ENCODE assay signal across 17 cellular contexts in the genomic region with DNA sequence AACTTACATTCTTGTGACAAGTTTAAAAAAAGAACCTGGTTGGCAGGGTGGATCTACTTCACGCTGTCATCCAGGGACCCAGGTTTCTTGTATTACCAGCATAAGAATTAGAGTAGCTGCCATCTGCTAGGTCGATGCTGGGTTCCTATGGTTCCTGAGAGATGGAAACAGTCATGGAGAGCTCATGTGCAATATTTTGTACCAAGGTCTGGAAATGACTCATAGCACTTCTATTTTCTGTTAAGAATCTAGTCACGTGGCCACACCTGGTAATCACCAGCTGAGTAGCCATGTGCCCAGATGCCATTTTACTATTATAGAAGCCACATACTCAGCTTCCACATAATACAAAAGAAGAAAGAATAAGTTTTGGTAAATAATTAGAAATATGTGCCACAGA.
DNase-seq lines count a peak whose midpoint lies in the region; TF ChIP-seq lines count a peak whose summit lies in the region.
"Had no signal": no experiment of that assay in that cellular context is flagged by ENCODE, and none has a peak within 500 bp of the region (broad histone marks: within the 10 kb centered on the region; RNA-seq: fewer than 3 reads in every experiment).

No MANE protein-coding gene starts in this region.

- no peaks in the 10 kb centered on the region for H3K9me3 Mint-ChIP-seq in activated naive CD4-positive, alpha-beta T cell treated with anti-CD3 and anti-CD28 coated beads, Interleukin-2, amount 50 U/mL, for 24 hours
- H3K9me3 Mint-ChIP-seq in activated naive CD4-positive, alpha-beta T cell treated with anti-CD3 and anti-CD28 coated beads for 36 hours: peaks cover 3% of the 10 kb centered on the region
- no peaks in the 10 kb centered on the region for H3K9me3 Mint-ChIP-seq in Calu3 (ENCODE audit: low read depth, unreplicated experiment)
- H3K9me3 Mint-ChIP-seq: CD8-positive, alpha-beta memory T cell; H9 had no signal

- no peak overlapping the region for H3K4me2 ChIP-seq in mesenchymal stem cell (ENCODE audit: low read length, poor library complexity, severe bottlenecking)
- H3K4me2 ChIP-seq: PC-9 had no signal

- no peak overlapping the region for H2BK12ac ChIP-seq in mesenchymal stem cell (ENCODE audit: low read length in 2 of 2)

- peaks cover 1% of the 10 kb centered on the region for H3K36me3 Mint-ChIP-seq in activated naive CD4-positive, alpha-beta T cell treated with anti-CD3 and anti-CD28 coated beads, Interleukin-2, amount 50 U/mL, for 24 hours
- no peaks in the 10 kb centered on the region for H3K36me3 Mint-ChIP-seq in activated naive CD4-positive, alpha-beta T cell treated with anti-CD3 and anti-CD28 coated beads for 36 hours (ENCODE audit: low read depth)
- no peaks in the 10 kb centered on the region for H3K36me3 Mint-ChIP-seq in Calu3 (ENCODE audit: insufficient read depth, unreplicated experiment)

- no peak overlapping the region for H3K18ac ChIP-seq in mesenchymal stem cell (ENCODE audit: low read depth in 1 of 2, low read length in 2 of 2)

- peaks cover 20% of the 10 kb centered on the region for H3K4me1 Mint-ChIP-seq in activated naive CD4-positive, alpha-beta T cell treated with anti-CD3 and anti-CD28 coated beads, Interleukin-2, amount 50 U/mL, for 24 hours
- peaks cover 12% of the 10 kb centered on the region for H3K4me1 Mint-ChIP-seq in activated naive CD4-positive, alpha-beta T cell treated with anti-CD3 and anti-CD28 coated beads for 36 hours (ENCODE audit: low read depth)
- no peaks in the 10 kb centered on the region for H3K4me1 Mint-ChIP-seq in Calu3 (ENCODE audit: low read depth, unreplicated experiment)

- no peak overlapping the region for H3K4ac ChIP-seq in mesenchymal stem cell (ENCODE audit: low read depth in 1 of 2, low read length in 2 of 2)

- no peaks in the 10 kb centered on the region for H3K27me3 Mint-ChIP-seq in activated naive CD4-positive, alpha-beta T cell treated with anti-CD3 and anti-CD28 coated beads, Interleukin-2, amount 50 U/mL, for 24 hours
- no peaks in the 10 kb centered on the region for H3K27me3 Mint-ChIP-seq in activated naive CD4-positive, alpha-beta T cell treated with anti-CD3 and anti-CD28 coated beads for 36 hours (ENCODE audit: low read depth)
- H3K27me3 Mint-ChIP-seq in Calu3 (ENCODE audit: unreplicated experiment): no peaks in the 10 kb centered on the region

- POLR2A ChIA-PET in HEK293T (lab: Yijun Ruan, JAX): no interaction called here

- TF ChIP-seq CTCF in epithelial cell of esophagus (IDR thresholded peaks at IDR 0.05; ENCODE audit: insufficient read depth, low read depth, low read length, missing control alignments) (no peak), Calu3 (IDR thresholded peaks at IDR 0.05; ENCODE audit: unreplicated experiment) (no peak)

- CTCF ChIA-PET in activated naive CD4-positive, alpha-beta T cell treated with anti-CD3 and anti-CD28 coated beads for 36 hours (lab: Charles Lee): no interaction called here
- CTCF ChIA-PET in Calu3 (lab: Charles Lee): no interaction called here
- CTCF ChIA-PET in HEK293T (lab: Yijun Ruan, JAX): no interaction called here

- no peak overlapping the region for H2AFZ ChIP-seq in mesenchymal stem cell (ENCODE audit: low read depth, low read length)
- H2AFZ ChIP-seq: PC-9 had no signal

- no peak overlapping the region for H3K14ac ChIP-seq in mesenchymal stem cell (ENCODE audit: low read length in 2 of 2)

- H2BK5ac ChIP-seq in mesenchymal stem cell (ENCODE audit: low read depth, low read length, poor library complexity, severe bottlenecking): no peak overlapping the region

- H4K91ac ChIP-seq in mesenchymal stem cell (ENCODE audit: low read length): no peak overlapping the region

- no peak overlapping the region for H2AK5ac ChIP-seq in mesenchymal stem cell (ENCODE audit: low read length, severe bottlenecking)

- H3K9ac ChIP-seq in mesenchymal stem cell (ENCODE audit: low read length): no peak overlapping the region

- H3K4me3 Mint-ChIP-seq in activated naive CD4-positive, alpha-beta T cell treated with anti-CD3 and anti-CD28 coated beads, Interleukin-2, amount 50 U/mL, for 24 hours: no peak overlapping the region
- no peak overlapping the region for H3K4me3 Mint-ChIP-seq in activated naive CD4-positive, alpha-beta T cell treated with anti-CD3 and anti-CD28 coated beads for 36 hours
- H3K4me3 Mint-ChIP-seq in Calu3 (ENCODE audit: low read depth, unreplicated experiment): no peak overlapping the region
- H3K4me3 Mint-ChIP-seq: CD8-positive, alpha-beta memory T cell; H9 had no signal

- H3K79me1 ChIP-seq in mesenchymal stem cell (replicated peaks; ENCODE audit: low read length, poor library complexity, severe bottlenecking): no peaks in the 10 kb centered on the region

- H2BK120ac ChIP-seq in mesenchymal stem cell (ENCODE audit: low read depth, low read length): no peak overlapping the region

- H3K36me3 ChIP-seq in mesenchymal stem cell (ENCODE audit: control insufficient read depth in 1 of 2, insufficient read depth in 2 of 2, low read depth in 1 of 2, low read length in 2 of 2): no peaks in the 10 kb centered on the region
- H3K36me3 ChIP-seq: BLaER1 had no signal

- H3K27me3 ChIP-seq in mesenchymal stem cell (ENCODE audit: control insufficient read depth in 1 of 2, insufficient read depth in 1 of 2, low read length in 2 of 2): peaks cover 4 to 5% of the 10 kb centered on the region in 2 experiments
- H3K27me3 ChIP-seq: BLaER1 had no signal

- no TSS peak for BruUV-seq in Calu3 (replicated peaks; lab: Mats Ljungman, UMichigan)

- DNase-seq in activated naive CD4-positive, alpha-beta T cell treated with anti-CD3 and anti-CD28 coated beads for 36 hours: no peak
- DNase-seq in RPMI7951 (ENCODE audit: low read depth) (peak; percentile 47), epithelial cell of esophagus (ENCODE audit: low read depth) (peak; percentile 45), mesenchymal stem cell (no peak), Calu3 (no peak), HEK293T (ENCODE audit: extremely low spot score) (no peak)
- DNase-seq in activated CD4-positive, CD25-positive, alpha-beta regulatory T cell treated with anti-CD3 and anti-CD28 coated beads, Interleukin-2, amount 50 U/mL, for 72 hours: no peak
- DNase-seq: CD8-positive, alpha-beta memory T cell; H9; IMR-90; NCI-H1436; NCI-H2029; NCI-H2171 treated with DMSO at 0.1 percent for 48 hours; NCI-H446 treated with DMSO at 0.1 percent for 48 hours; PC-9 had no signal

- H3K23ac ChIP-seq in mesenchymal stem cell (ENCODE audit: low read length in 2 of 2): no peak overlapping the region

- no peak overlapping the region for H3K27ac ChIP-seq in mesenchymal stem cell (ENCODE audit: low read length, poor library complexity, severe bottlenecking)
- H3K27ac ChIP-seq: BLaER1, PC-9 had no signal

- peaks cover 2% of the 10 kb centered on the region for H3K4me1 ChIP-seq in mesenchymal stem cell (ENCODE audit: control insufficient read depth, insufficient read depth, low read depth, low read length)

- H3K27ac Mint-ChIP-seq in activated naive CD4-positive, alpha-beta T cell treated with anti-CD3 and anti-CD28 coated beads, Interleukin-2, amount 50 U/mL, for 24 hours: peak overlapping the region; percentile 48
- H3K27ac Mint-ChIP-seq in activated naive CD4-positive, alpha-beta T cell treated with anti-CD3 and anti-CD28 coated beads for 36 hours: no peak overlapping the region
- no peak overlapping the region for H3K27ac Mint-ChIP-seq in Calu3 (ENCODE audit: unreplicated experiment)
- H3K27ac Mint-ChIP-seq: CD8-positive, alpha-beta memory T cell; H9 had no signal

- H3K4me3 ChIP-seq in epithelial cell of esophagus (ENCODE audit: low read length) (no peak overlapping the region), mesenchymal stem cell (ENCODE audit: insufficient read depth in 1 of 2, low read depth in 1 of 2, low read length in 2 of 2) (no peak overlapping the region)
- H3K4me3 ChIP-seq: BLaER1, PC-9 had no signal

- no peak overlapping the region for H2BK15ac ChIP-seq in mesenchymal stem cell (ENCODE audit: low read depth, poor library complexity, severe bottlenecking)

- H4K8ac ChIP-seq in mesenchymal stem cell (ENCODE audit: low read length): no peak overlapping the region

- intact Hi-C loops in activated naive CD4-positive, alpha-beta T cell treated with anti-CD3 and anti-CD28 coated beads for 36 hours (cut with micrococcal nuclease): no loop called here
- intact Hi-C loops in Calu3 (cut with micrococcal nuclease; ENCODE audit: unreplicated experiment): no loop called here

- 88% methylated on average over 2 of the region's 3 CpGs for WGBS in mesenchymal stem cell

- no peaks in the 10 kb centered on the region for H3K9me3 ChIP-seq in mesenchymal stem cell (ENCODE audit: control insufficient read depth, low read length)
- H3K9me3 ChIP-seq: BLaER1 had no signal

TF ChIP-seq in HEK293T, 16 proteins besides CTCF, POLR2A, EP300 and RAD21:
- no peak for TF ChIP-seq ARNT (IDR thresholded peaks at IDR 0.05)
- no peak for TF ChIP-seq ZNF384 (IDR thresholded peaks at IDR 0.05)
- no peak for TF ChIP-seq SP1 (IDR thresholded peaks at IDR 0.05)
- TF ChIP-seq HDGF (IDR thresholded peaks at IDR 0.05; ENCODE audit: borderline replicate concordance): no peak

Comparison
In these comparisons a context has a peak if more than half of its experiments do, and no peak if none do; other contexts are left out.
1. DNase-seq: peak in RPMI7951 (single experiment) and epithelial cell of esophagus (single experiment); none in activated naive CD4-positive, alpha-beta T cell treated with anti-CD3 and anti-CD28 coated beads for 36 hours (single experiment), mesenchymal stem cell (single experiment), activated CD4-positive, CD25-positive, alpha-beta regulatory T cell treated with anti-CD3 and anti-CD28 coated beads, Interleukin-2, amount 50 U/mL, for 72 hours (single experiment), Calu3 (single experiment) and HEK293T (single experiment).